Comparison of ENCODE assay signal across 1 cellular context in the genomic region with DNA sequence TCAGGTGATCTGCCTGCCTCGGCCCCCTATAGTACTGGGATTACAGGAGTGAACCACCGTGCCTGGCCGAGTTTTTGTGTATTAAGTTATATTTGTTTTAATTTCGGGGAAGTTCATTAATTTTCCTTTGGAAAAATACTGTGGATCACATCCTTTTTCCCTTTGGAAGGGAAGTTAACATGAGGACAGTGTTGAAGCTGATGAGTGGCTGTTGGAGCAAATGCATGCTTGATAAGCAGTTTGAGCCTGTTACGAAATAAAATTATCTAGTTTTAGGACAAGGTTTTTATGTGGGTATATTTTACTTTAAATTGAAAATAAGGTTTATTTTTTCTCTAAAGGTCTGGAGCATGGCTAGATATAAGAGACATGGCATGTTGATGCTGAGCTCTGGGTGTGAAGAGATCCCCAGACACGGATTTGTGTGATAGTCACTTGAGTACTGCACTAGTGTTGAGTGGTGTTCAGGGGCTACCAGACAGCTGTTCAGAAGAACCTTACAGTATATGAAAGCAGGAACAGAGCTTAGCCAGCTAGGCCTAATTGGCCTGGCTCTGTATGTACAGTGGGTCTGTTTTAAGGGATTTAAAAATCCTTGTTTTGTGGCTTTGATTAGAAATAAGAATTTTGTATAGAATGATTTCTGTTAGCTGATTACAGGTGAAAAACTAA.
TF ChIP-seq lines count a peak whose summit lies in the region.

No MANE protein-coding gene starts in this region.

TF ChIP-seq in GM12878, 131 proteins besides CTCF, POLR2A, EP300 and RAD21:
- TF ChIP-seq TAF1 (IDR thresholded peaks at IDR 0.05; ENCODE audit: borderline replicate concordance, low read depth, low read length): no peak
- TF ChIP-seq MEF2B (IDR thresholded peaks at IDR 0.05; ENCODE audit: partially characterized antibody, poor library complexity, severe bottlenecking): no peak
- no peak for TF ChIP-seq NFXL1 (IDR thresholded peaks at IDR 0.05; ENCODE audit: borderline replicate concordance)
- TF ChIP-seq, protein P1, sequence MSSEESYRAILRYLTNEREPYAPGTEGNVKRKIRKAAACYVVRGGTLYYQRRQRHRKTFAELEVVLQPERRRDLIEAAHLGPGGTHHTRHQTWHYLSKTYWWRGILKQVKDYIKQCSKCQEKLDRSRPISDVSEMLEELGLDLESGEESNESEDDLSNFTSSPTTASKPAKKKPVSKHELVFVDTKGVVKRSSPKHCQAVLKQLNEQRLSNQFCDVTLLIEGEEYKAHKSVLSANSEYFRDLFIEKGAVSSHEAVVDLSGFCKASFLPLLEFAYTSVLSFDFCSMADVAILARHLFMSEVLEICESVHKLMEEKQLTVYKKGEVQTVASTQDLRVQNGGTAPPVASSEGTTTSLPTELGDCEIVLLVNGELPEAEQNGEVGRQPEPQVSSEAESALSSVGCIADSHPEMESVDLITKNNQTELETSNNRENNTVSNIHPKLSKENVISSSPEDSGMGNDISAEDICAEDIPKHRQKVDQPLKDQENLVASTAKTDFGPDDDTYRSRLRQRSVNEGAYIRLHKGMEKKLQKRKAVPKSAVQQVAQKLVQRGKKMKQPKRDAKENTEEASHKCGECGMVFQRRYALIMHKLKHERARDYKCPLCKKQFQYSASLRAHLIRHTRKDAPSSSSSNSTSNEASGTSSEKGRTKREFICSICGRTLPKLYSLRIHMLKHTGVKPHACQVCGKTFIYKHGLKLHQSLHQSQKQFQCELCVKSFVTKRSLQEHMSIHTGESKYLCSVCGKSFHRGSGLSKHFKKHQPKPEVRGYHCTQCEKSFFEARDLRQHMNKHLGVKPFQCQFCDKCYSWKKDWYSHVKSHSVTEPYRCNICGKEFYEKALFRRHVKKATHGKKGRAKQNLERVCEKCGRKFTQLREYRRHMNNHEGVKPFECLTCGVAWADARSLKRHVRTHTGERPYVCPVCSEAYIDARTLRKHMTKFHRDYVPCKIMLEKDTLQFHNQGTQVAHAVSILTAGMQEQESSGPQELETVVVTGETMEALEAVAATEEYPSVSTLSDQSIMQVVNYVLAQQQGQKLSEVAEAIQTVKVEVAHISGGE (CRISPR knock-in tag; IDR thresholded peaks at IDR 0.05): no peak
- TF ChIP-seq YBX1 (IDR thresholded peaks at IDR 0.05): no peak
- no peak for TF ChIP-seq FOXM1 (IDR thresholded peaks at IDR 0.05; ENCODE audit: low read depth, low read length)
- no peak for TF ChIP-seq NFIC (IDR thresholded peaks at IDR 0.05; ENCODE audit: low read depth, low read length)
- TF ChIP-seq, protein P2, sequence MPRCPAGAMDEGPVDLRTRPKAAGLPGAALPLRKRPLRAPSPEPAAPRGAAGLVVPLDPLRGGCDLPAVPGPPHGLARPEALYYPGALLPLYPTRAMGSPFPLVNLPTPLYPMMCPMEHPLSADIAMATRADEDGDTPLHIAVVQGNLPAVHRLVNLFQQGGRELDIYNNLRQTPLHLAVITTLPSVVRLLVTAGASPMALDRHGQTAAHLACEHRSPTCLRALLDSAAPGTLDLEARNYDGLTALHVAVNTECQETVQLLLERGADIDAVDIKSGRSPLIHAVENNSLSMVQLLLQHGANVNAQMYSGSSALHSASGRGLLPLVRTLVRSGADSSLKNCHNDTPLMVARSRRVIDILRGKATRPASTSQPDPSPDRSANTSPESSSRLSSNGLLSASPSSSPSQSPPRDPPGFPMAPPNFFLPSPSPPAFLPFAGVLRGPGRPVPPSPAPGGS (IDR thresholded peaks at IDR 0.05; ENCODE audit: borderline replicate concordance, insufficient read depth, low read depth, low read length, poor library complexity, severe bottlenecking): no peak
- no peak for TF ChIP-seq ZBED1 (IDR thresholded peaks at IDR 0.05; ENCODE audit: borderline replicate concordance)
- TF ChIP-seq EZH2 (IDR thresholded peaks at IDR 0.05; ENCODE audit: borderline replicate concordance, control insufficient read depth, low read depth, low read length): no peak
- TF ChIP-seq TCF12 (IDR thresholded peaks at IDR 0.05; ENCODE audit: low read depth, low read length): no peak
- TF ChIP-seq, protein P3, sequence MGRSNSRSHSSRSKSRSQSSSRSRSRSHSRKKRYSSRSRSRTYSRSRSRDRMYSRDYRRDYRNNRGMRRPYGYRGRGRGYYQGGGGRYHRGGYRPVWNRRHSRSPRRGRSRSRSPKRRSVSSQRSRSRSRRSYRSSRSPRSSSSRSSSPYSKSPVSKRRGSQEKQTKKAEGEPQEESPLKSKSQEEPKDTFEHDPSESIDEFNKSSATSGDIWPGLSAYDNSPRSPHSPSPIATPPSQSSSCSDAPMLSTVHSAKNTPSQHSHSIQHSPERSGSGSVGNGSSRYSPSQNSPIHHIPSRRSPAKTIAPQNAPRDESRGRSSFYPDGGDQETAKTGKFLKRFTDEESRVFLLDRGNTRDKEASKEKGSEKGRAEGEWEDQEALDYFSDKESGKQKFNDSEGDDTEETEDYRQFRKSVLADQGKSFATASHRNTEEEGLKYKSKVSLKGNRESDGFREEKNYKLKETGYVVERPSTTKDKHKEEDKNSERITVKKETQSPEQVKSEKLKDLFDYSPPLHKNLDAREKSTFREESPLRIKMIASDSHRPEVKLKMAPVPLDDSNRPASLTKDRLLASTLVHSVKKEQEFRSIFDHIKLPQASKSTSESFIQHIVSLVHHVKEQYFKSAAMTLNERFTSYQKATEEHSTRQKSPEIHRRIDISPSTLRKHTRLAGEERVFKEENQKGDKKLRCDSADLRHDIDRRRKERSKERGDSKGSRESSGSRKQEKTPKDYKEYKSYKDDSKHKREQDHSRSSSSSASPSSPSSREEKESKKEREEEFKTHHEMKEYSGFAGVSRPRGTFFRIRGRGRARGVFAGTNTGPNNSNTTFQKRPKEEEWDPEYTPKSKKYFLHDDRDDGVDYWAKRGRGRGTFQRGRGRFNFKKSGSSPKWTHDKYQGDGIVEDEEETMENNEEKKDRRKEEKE (IDR thresholded peaks at IDR 0.05): no peak
- no peak for TF ChIP-seq SUZ12 (IDR thresholded peaks at IDR 0.05; ENCODE audit: unreplicated experiment)
- no peak for TF ChIP-seq NFYA (IDR thresholded peaks at IDR 0.05; ENCODE audit: borderline replicate concordance, low read depth, low read length)
